8 cellular contexts compared by ENCODE assay signal in the genomic region with DNA sequence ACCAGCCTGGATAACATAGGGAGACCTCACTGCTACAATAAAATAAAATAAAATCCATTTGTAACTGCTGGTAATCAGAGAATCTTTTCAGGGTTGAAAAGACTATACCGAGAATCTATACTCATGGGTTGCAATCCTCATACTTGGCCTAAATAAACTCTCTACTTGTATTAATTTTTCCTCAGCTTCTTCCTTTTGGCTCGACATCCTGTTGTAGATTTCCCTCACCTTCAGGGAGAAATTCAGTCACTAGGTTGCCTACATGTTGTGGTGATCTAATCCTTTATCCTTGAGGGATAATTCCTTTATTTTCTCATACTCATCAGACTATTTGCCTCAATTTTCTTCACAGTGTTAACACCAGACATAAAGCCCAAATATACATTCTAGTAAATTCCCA.
"Had no signal": no experiment of that assay in that cellular context is flagged by ENCODE, and none has a peak within 500 bp of the region (broad histone marks: within the 10 kb centered on the region; RNA-seq: fewer than 3 reads in every experiment).

No MANE protein-coding gene starts in this region.

- DNase-seq: GDM1, GF-D8 had no signal

- ATAC-seq: GM12878 had no signal

- H3K4me3 ChIP-seq: GM12878 had no signal

- FAIRE-seq: G401.6, GM12878, GM12891, GM12892, GM18507, GM19239 had no signal
